ENCODE assay signal across 1 cellular context in genomic region chr22:37616205-37617083, GRCh38.
TF ChIP-seq lines count a peak whose summit lies in the region.

No MANE protein-coding gene starts in this region.

TF ChIP-seq in K562, 482 proteins besides CTCF, POLR2A, EP300 and RAD21:
- TF ChIP-seq BRF1 (IDR thresholded peaks at IDR 0.05; ENCODE audit: borderline replicate concordance, extremely low read depth, insufficient read length) = no peak
- TF ChIP-seq POLR2G (IDR thresholded peaks at IDR 0.05; ENCODE audit: low read depth, low read length) = peak; percentile 45; the same call in 1 of the 2 replicates
- TF ChIP-seq RBFOX2 (IDR thresholded peaks at IDR 0.05; ENCODE audit: low read depth, low read length) = peak; percentile 48; the same call in 1 of the 2 replicates
